Comparison of ENCODE assay signal across 1 cellular context in genomic region chr4:7103599-7104365, GRCh38.
A peak's percentile ranks its signal among the peaks of the same experiment; 100 is the strongest.
TF ChIP-seq lines count a peak whose summit lies in the region.

No MANE protein-coding gene starts in this region.

TF ChIP-seq in HepG2, 621 proteins besides CTCF, POLR2A, EP300 and RAD21 (continued from another document):
- TF ChIP-seq ZNF407 (CRISPR knock-in tag; IDR thresholded peaks at IDR 0.05; ENCODE audit: not compliant biosample characterization) (no peak), TCF12 (IDR thresholded peaks at IDR 0.05) (no peak), TCF12 (CRISPR knock-in tag; IDR thresholded peaks at IDR 0.05) (no peak), KDM5B (CRISPR knock-in tag; IDR thresholded peaks at IDR 0.05; ENCODE audit: borderline replicate concordance) (peak; percentile 71; the same call in 1 of the 2 replicates), SIX1 (CRISPR knock-in tag; IDR thresholded peaks at IDR 0.05; ENCODE audit: borderline replicate concordance) (no peak), ZSCAN22 (CRISPR knock-in tag; IDR thresholded peaks at IDR 0.05) (no peak), ZNF12 (CRISPR knock-in tag; IDR thresholded peaks at IDR 0.05) (no peak), MAFG (CRISPR knock-in tag; IDR thresholded peaks at IDR 0.05) (no peak), GATA4 (IDR thresholded peaks at IDR 0.05; ENCODE audit: borderline replicate concordance, low read depth) (no peak), ZNF136 (CRISPR knock-in tag; IDR thresholded peaks at IDR 0.05; ENCODE audit: low read depth) (no peak), SNAPC2 (CRISPR knock-in tag; IDR thresholded peaks at IDR 0.05) (peak; percentile 90), IRF9 (CRISPR knock-in tag; IDR thresholded peaks at IDR 0.05; ENCODE audit: borderline replicate concordance) (no peak), FUBP1 (CRISPR knock-in tag; IDR thresholded peaks at IDR 0.05; ENCODE audit: borderline replicate concordance) (no peak), ZNF574 (CRISPR knock-in tag; IDR thresholded peaks at IDR 0.05) (peak; percentile 56), ZFP82 (CRISPR knock-in tag; IDR thresholded peaks at IDR 0.05; ENCODE audit: borderline replicate concordance) (no peak), MAFF (IDR thresholded peaks at IDR 0.05; ENCODE audit: low read depth, low read length) (no peak), ZNF878 (CRISPR knock-in tag; IDR thresholded peaks at IDR 0.05) (no peak), ARNT (IDR thresholded peaks at IDR 0.05) (no peak), DRAP1 (CRISPR knock-in tag; IDR thresholded peaks at IDR 0.05) (peak; percentile 58), HNF4G (IDR thresholded peaks at IDR 0.05; ENCODE audit: borderline replicate concordance, low read depth, low read length) (peak; percentile 76; the same call in 1 of the 2 replicates), HNF4G (CRISPR knock-in tag; IDR thresholded peaks at IDR 0.05; ENCODE audit: borderline replicate concordance, low read depth) (peak; percentile 78; the same call in 1 of the 2 replicates), ZNF800 (CRISPR knock-in tag; IDR thresholded peaks at IDR 0.05) (0 out of 2 replicates have a peak, but pooled peaks have one; percentile 20)
